ENCODE assay signal across 8 cellular contexts in genomic region chr17:30731210-30732132, GRCh38.
DNase-seq lines count a peak whose midpoint lies in the region; ATAC-seq, FAIRE-seq and TF ChIP-seq lines count a peak whose summit lies in the region.
"Not testable (repeated sequence)": the region's sequence is repeated elsewhere in the genome, so short reads cannot be mapped to it uniquely, and the experiment has no call there.

No MANE protein-coding gene starts in this region.

- H3K27ac ChIP-seq in mammary epithelial cell (ENCODE audit: insufficient read depth, low read depth, low read length) (peak overlapping the region; percentile 64), small intestine (ENCODE audit: low read depth in 1 of 2, low read length in 1 of 2) (peak overlapping the region; percentile 80 to 92)

- peaks cover 18% of the 10 kb centered on the region for H3K36me3 Mint-ChIP-seq in WTC11

- not testable (repeated sequence) for H4K20me1 ChIP-seq in mammary epithelial cell (ENCODE audit: insufficient read depth, low read length)

- H3K4me2 ChIP-seq in mammary epithelial cell (ENCODE audit: insufficient read depth, low read depth, low read length) = peak overlapping the region; percentile 67

- TF ChIP-seq CTCF in AG04449 (IDR thresholded peaks at IDR 0.05; ENCODE audit: insufficient read depth, low read length, missing control alignments); WTC11 (IDR thresholded peaks at IDR 0.05); mammary epithelial cell (conservative IDR thresholded peaks at IDR 0.05 in 1 of 2, IDR thresholded peaks at IDR 0.05 in 1 of 2; ENCODE audit: extremely low read depth in 1 of 2, insufficient read depth in 1 of 2, low read depth in 1 of 2, low read length in 2 of 2): not testable (repeated sequence)

- not testable (repeated sequence) for H3K9me3 Mint-ChIP-seq in WTC11

- peak overlapping the region; percentile 98 for H3K27ac Mint-ChIP-seq in WTC11

- ATAC-seq in GM18870 (IDR thresholded peaks at IDR 0.05; ENCODE audit: unreplicated experiment) (peak; percentile 62), HG03103 (IDR thresholded peaks at IDR 0.05; ENCODE audit: low read depth, unreplicated experiment) (peak; percentile 73), WTC11 (peak; percentile 91)

- CTCF ChIA-PET in AG04449 (lab: Yijun Ruan, JAX); WTC11 (lab: Charles Lee): not testable (repeated sequence)
- CTCF ChIA-PET in mammary epithelial cell (lab: Charles Lee; ENCODE audit: low non-redundant PET) = interaction anchor here (0.6 kb wide), 1 partner anchor 131 kb away, joined by 3 read pairs; no protein-coding TSS in a partner anchor

- peak overlapping the region; percentile 76 for H3K4me3 ChIP-seq in AG04449 (ENCODE audit: low read depth, low read length)
- H3K4me3 ChIP-seq in mammary epithelial cell (replicated peaks in 1 of 3; ENCODE audit: insufficient read depth in 1 of 3, low read depth in 2 of 3, low read length in 3 of 3) = peak overlapping the region; percentile 64 to 93 (median 92)
- H3K4me3 ChIP-seq in small intestine (ENCODE audit: low read depth in 1 of 2, low read length in 2 of 2) = peak overlapping the region; percentile 69 to 97

- in situ Hi-C loops in mammary epithelial cell (cut with MboI; ENCODE audit: low sequenced_read_pairs in 2 of 2) = not testable (repeated sequence)

- H3K36me3 ChIP-seq in mammary epithelial cell (ENCODE audit: insufficient read depth, low read length); small intestine (ENCODE audit: control insufficient read depth in 2 of 2, insufficient read depth in 2 of 2, low read length in 2 of 2): not testable (repeated sequence)

- not testable (repeated sequence) for H3K9me3 ChIP-seq in mammary epithelial cell (replicated peaks; ENCODE audit: insufficient read depth, low read length); small intestine (ENCODE audit: control insufficient read depth, low read depth)

- peak overlapping the region; percentile 95 for H2AFZ ChIP-seq in mammary epithelial cell (ENCODE audit: low read depth, low read length)

- H3K27me3 Mint-ChIP-seq in WTC11 (ENCODE audit: low read depth) = not testable (repeated sequence)

- peak overlapping the region; percentile 79 for H3K9ac ChIP-seq in mammary epithelial cell (ENCODE audit: insufficient read depth, low read length)

- POLR2A ChIA-PET in AG04449 (lab: Yijun Ruan, JAX); WTC11 (lab: Charles Lee): not testable (repeated sequence)

- intact Hi-C loops in mammary epithelial cell (cut with micrococcal nuclease) = not testable (repeated sequence)

- H3K4me1 ChIP-seq in mammary epithelial cell (ENCODE audit: insufficient read depth, low read length); small intestine (ENCODE audit: control insufficient read depth in 2 of 2, insufficient read depth in 1 of 2, low read depth in 1 of 2, low read length in 1 of 2): not testable (repeated sequence)

- dilution Hi-C loops in mammary epithelial cell (cut with HindIII; ENCODE audit: low sequenced_read_pairs) = not testable (repeated sequence)

- FAIRE-seq in small intestine (lab: Jason Lieb, UNC) = not testable (repeated sequence)

- not testable (repeated sequence) for H3K27me3 ChIP-seq in mammary epithelial cell (ENCODE audit: insufficient read depth, low read length); small intestine (ENCODE audit: control insufficient read depth in 2 of 2, insufficient read depth in 2 of 2, low read length in 2 of 2)

- peaks cover 61% of the 10 kb centered on the region for H3K79me2 ChIP-seq in mammary epithelial cell (ENCODE audit: insufficient read depth, low read length)

- BruUV-seq in mammary epithelial cell (replicated peaks; lab: Mats Ljungman, UMichigan) = not testable (repeated sequence)

- DNase-seq in AG04449 (ENCODE audit: low read depth, low spot score) = not testable (repeated sequence)
- peak; percentile 73 for DNase-seq in NCI-H226
- peak; percentile 73 for DNase-seq in WTC11 (ENCODE audit: low spot score)
- peak; percentile 83 for DNase-seq in mammary epithelial cell
- peak; percentile 63 for DNase-seq in inferior parietal cortex (ENCODE audit: extremely low spot score)
- DNase-seq in small intestine = peak; percentile 77

- 0% methylated on average over 31 of the region's 87 CpGs for WGBS in mammary epithelial cell (ENCODE audit: low coverage, missing lambda C conversion rate)
- WGBS in small intestine, 3 donors = 0 to 1% (median 1%) methylated on average over 44 to 87 of the region's 87 CpGs

- H3K4me1 Mint-ChIP-seq in WTC11 = peaks cover 30% of the 10 kb centered on the region

- H3K4me3 Mint-ChIP-seq in WTC11 = peak overlapping the region; percentile 94

TF ChIP-seq in WTC11, 78 proteins besides CTCF, POLR2A, EP300 and RAD21:
- TF ChIP-seq NFYB (CRISPR knock-in tag; conservative IDR thresholded peaks at IDR 0.05; ENCODE audit: low read depth) = peak; percentile 23; the same call in 1 of the 2 replicates
TF ChIP-seq in WTC11: peak in this region for 1; not testable (repeated sequence) for 77.
